Comparison of ENCODE assay signal across 25 cellular contexts in the genomic region with DNA sequence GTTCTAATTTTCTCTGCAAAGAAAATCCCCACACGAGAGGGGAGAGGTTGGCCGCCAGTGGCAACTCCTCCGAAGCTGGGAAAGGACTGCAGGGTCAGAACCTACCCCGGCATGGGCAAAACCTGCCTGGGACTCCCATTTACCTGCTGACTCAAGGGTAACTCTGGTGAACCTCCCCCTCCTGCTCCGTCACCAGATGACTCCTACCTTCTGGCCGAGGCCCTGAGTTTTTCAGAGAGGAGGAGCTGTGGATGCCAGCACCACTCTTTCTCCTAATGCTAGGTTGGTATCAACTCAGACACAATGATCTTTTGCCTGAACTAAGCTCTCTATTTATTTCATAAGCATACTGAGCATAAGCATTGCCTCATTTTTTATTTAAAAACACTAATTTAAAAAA.
"Had no signal": no experiment of that assay in that cellular context is flagged by ENCODE, and none has a peak within 500 bp of the region (broad histone marks: within the 10 kb centered on the region; RNA-seq: fewer than 3 reads in every experiment).

No MANE protein-coding gene starts in this region.

- H3K4me3 ChIP-seq: right lobe of liver, suprapubic skin, transverse colon, vagina had no signal

- H3K27me3 Mint-ChIP-seq: activated B cell treated with CpG ODN at 0.5 μM for 24 hours had no signal

- DNase-seq: activated B cell treated with CpG ODN at 0.5 μM for 24 hours; activated CD4-positive, alpha-beta T cell treated with anti-CD3 and anti-CD28 coated beads for 4 hours; activated CD8-positive, alpha-beta T cell treated with anti-CD3 and anti-CD28 coated beads for 36 hours; activated naive CD4-positive, alpha-beta T cell treated with Interleukin-2 at 50 U/mL for 16 hours; activated naive CD8-positive, alpha-beta T cell treated with anti-CD3 and anti-CD28 coated beads, Interleukin-2, amount 50 U/mL, for 24 hours; activated T-cell treated with anti-CD3 and anti-CD28 coated beads, Interleukin-2, amount 50 U/mL, for 1 hour; anterior cingulate cortex; brain microvascular endothelial cell; effector CD4-positive, alpha-beta T cell; hippocampal formation; islet precursor cell; mammary epithelial cell; occipital lobe; small intestine; stimulated activated CD4-positive, alpha-beta T cell treated with anti-CD3 and anti-CD28 coated beads, Interleukin-15, amount 100 ng/mL, for 24 hours; stimulated activated CD4-positive, alpha-beta T cell treated with anti-CD3 and anti-CD28 coated beads, Interleukin-2, amount 100 ng/mL, for 48 hours; stimulated activated naive CD8-positive, alpha-beta T cell treated with anti-CD3 and anti-CD28 coated beads, Interleukin-15, amount 100 ng/mL, for 72 hours; transverse colon had no signal

- H3K27me3 ChIP-seq: brain microvascular endothelial cell, right lobe of liver, suprapubic skin, transverse colon, vagina had no signal

- H3K36me3 ChIP-seq: brain microvascular endothelial cell, right lobe of liver, suprapubic skin, transverse colon, vagina had no signal

- H3K9me3 ChIP-seq: right lobe of liver, suprapubic skin, transverse colon, vagina had no signal

- H3K27ac ChIP-seq: brain microvascular endothelial cell, right lobe of liver, suprapubic skin, transverse colon, vagina had no signal

- FAIRE-seq: endothelial cell of umbilical vein, small intestine, TTC549 had no signal

- H3K9me3 Mint-ChIP-seq: activated B cell treated with CpG ODN at 0.5 μM for 24 hours; activated CD8-positive, alpha-beta T cell treated with anti-CD3 and anti-CD28 coated beads for 36 hours; activated naive CD8-positive, alpha-beta T cell treated with anti-CD3 and anti-CD28 coated beads, Interleukin-2, amount 50 U/mL, for 24 hours; activated T-helper 2 cell treated with anti-CD3 and anti-CD28 coated beads, Interferon-gamma antibody, Interleukin-2, Interleukin-4, amounts not matched to agents 10 μg/mL and 5 μg/mL and 100 μg/mL, durations not matched to agents 14 hours and 24 hours and 36 hours; stimulated activated naive CD8-positive, alpha-beta T cell treated with anti-CD3 and anti-CD28 coated beads, Interleukin-15, amount 100 ng/mL, for 72 hours had no signal

- H3K4me1 ChIP-seq: suprapubic skin, vagina had no signal

- ATAC-seq: activated CD8-positive, alpha-beta T cell treated with anti-CD3 and anti-CD28 coated beads for 36 hours; activated naive CD8-positive, alpha-beta T cell treated with anti-CD3 and anti-CD28 coated beads, Interleukin-2, amount 50 U/mL, for 24 hours; stimulated activated naive CD8-positive, alpha-beta T cell treated with anti-CD3 and anti-CD28 coated beads, Interleukin-15, amount 100 ng/mL, for 72 hours had no signal

- H3K27ac Mint-ChIP-seq: activated B cell treated with CpG ODN at 0.5 μM for 24 hours; activated CD8-positive, alpha-beta T cell treated with anti-CD3 and anti-CD28 coated beads for 36 hours; activated naive CD8-positive, alpha-beta T cell treated with anti-CD3 and anti-CD28 coated beads, Interleukin-2, amount 50 U/mL, for 24 hours; activated T-helper 2 cell treated with anti-CD3 and anti-CD28 coated beads, Interferon-gamma antibody, Interleukin-2, Interleukin-4, amounts not matched to agents 10 μg/mL and 5 μg/mL and 100 μg/mL, durations not matched to agents 14 hours and 24 hours and 36 hours; progenitor cell of endocrine pancreas; stimulated activated naive CD8-positive, alpha-beta T cell treated with anti-CD3 and anti-CD28 coated beads, Interleukin-15, amount 100 ng/mL, for 72 hours had no signal

- H3K4me3 Mint-ChIP-seq: activated B cell treated with CpG ODN at 0.5 μM for 24 hours; activated CD8-positive, alpha-beta T cell treated with anti-CD3 and anti-CD28 coated beads for 36 hours; activated naive CD8-positive, alpha-beta T cell treated with anti-CD3 and anti-CD28 coated beads, Interleukin-2, amount 50 U/mL, for 24 hours; stimulated activated naive CD8-positive, alpha-beta T cell treated with anti-CD3 and anti-CD28 coated beads, Interleukin-15, amount 100 ng/mL, for 72 hours had no signal
